In the genomic region with DNA sequence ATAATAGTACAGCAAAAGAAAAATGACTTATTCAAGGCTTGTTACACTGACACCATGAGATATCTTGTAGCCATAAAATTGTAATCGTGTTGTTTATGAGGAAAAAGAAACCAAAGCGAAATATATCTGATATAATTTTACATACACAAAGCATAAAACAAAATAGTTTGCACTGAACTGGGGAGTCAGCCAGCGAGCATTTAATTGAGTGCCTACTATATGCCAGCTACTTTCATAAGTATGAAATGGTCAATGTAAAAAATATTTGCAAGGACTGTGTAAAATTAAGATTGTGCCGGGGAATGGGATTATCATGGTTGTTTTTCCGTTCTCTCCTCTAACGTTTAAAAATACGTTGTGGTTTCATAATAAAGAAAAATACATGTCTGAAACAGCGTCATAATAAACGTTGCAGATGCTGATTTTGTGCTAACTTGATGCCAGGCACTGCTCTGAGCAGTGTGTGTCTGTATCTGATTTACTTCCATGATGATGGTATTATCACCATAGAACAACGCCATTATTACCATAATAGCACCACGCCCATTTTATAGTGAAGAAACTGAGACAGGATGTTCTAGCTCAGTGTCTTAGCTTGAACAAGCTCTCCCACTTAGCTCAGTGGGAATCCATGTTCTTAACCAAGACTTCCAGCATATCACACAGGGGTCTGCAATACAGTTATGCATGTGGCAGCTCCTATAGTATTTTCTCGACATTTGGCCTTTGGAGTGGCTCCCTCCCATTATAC, we compare ENCODE assay signal across 1 cellular context.
TF ChIP-seq lines count a peak whose summit lies in the region.

No MANE protein-coding gene starts in this region.

TF ChIP-seq in GM12878, 131 proteins besides CTCF, POLR2A, EP300 and RAD21 (continued from another document):
- 0 out of 2 replicates have a peak, but pooled peaks have one; percentile 12 for TF ChIP-seq NKRF (conservative IDR thresholded peaks at IDR 0.05)
- 0 out of 2 replicates have a peak, but pooled peaks have one; percentile 12 for TF ChIP-seq BACH1 (IDR thresholded peaks at IDR 0.05; ENCODE audit: borderline replicate concordance)
- no peak for TF ChIP-seq TCF3 (IDR thresholded peaks at IDR 0.05; ENCODE audit: borderline replicate concordance, insufficient read depth, low read depth, low read length)
- TF ChIP-seq, protein P1, sequence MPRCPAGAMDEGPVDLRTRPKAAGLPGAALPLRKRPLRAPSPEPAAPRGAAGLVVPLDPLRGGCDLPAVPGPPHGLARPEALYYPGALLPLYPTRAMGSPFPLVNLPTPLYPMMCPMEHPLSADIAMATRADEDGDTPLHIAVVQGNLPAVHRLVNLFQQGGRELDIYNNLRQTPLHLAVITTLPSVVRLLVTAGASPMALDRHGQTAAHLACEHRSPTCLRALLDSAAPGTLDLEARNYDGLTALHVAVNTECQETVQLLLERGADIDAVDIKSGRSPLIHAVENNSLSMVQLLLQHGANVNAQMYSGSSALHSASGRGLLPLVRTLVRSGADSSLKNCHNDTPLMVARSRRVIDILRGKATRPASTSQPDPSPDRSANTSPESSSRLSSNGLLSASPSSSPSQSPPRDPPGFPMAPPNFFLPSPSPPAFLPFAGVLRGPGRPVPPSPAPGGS (IDR thresholded peaks at IDR 0.05; ENCODE audit: borderline replicate concordance, insufficient read depth, low read depth, low read length, poor library complexity, severe bottlenecking): no peak
- no peak for TF ChIP-seq BCL11A (IDR thresholded peaks at IDR 0.05; ENCODE audit: low read depth, low read length)
- TF ChIP-seq, protein P2, sequence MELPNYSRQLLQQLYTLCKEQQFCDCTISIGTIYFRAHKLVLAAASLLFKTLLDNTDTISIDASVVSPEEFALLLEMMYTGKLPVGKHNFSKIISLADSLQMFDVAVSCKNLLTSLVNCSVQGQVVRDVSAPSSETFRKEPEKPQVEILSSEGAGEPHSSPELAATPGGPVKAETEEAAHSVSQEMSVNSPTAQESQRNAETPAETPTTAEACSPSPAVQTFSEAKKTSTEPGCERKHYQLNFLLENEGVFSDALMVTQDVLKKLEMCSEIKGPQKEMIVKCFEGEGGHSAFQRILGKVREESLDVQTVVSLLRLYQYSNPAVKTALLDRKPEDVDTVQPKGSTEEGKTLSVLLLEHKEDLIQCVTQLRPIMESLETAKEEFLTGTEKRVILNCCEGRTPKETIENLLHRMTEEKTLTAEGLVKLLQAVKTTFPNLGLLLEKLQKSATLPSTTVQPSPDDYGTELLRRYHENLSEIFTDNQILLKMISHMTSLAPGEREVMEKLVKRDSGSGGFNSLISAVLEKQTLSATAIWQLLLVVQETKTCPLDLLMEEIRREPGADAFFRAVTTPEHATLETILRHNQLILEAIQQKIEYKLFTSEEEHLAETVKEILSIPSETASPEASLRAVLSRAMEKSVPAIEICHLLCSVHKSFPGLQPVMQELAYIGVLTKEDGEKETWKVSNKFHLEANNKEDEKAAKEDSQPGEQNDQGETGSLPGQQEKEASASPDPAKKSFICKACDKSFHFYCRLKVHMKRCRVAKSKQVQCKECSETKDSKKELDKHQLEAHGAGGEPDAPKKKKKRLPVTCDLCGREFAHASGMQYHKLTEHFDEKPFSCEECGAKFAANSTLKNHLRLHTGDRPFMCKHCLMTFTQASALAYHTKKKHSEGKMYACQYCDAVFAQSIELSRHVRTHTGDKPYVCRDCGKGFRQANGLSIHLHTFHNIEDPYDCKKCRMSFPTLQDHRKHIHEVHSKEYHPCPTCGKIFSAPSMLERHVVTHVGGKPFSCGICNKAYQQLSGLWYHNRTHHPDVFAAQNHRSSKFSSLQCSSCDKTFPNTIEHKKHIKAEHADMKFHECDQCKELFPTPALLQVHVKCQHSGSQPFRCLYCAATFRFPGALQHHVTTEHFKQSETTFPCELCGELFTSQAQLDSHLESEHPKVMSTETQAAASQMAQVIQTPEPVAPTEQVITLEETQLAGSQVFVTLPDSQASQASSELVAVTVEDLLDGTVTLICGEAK (IDR thresholded peaks at IDR 0.05; ENCODE audit: borderline replicate concordance): no peak
- no peak for TF ChIP-seq ZSCAN29 (IDR thresholded peaks at IDR 0.05)
TF ChIP-seq in GM12878: peak in this region for 3.
